In genomic region chr4:126233483-126233882, GRCh38 we compare ENCODE assay signal across 32 cellular contexts.
DNase-seq lines count a peak whose midpoint lies in the region; ATAC-seq, FAIRE-seq and TF ChIP-seq lines count a peak whose summit lies in the region.
"Had no signal": no experiment of that assay in that cellular context is flagged by ENCODE, and none has a peak within 500 bp of the region (broad histone marks: within the 10 kb centered on the region; RNA-seq: fewer than 3 reads in every experiment).

No MANE protein-coding gene starts in this region.

- H3K9me3 Mint-ChIP-seq in H9, result peaks cover 4% of the 10 kb centered on the region in 2 experiments; a peak in 3 of 5 replicates

- H3K27me3 ChIP-seq in SK-N-SH (ENCODE audit: insufficient read depth), result no peaks in the 10 kb centered on the region
- H3K27me3 ChIP-seq in small intestine (ENCODE audit: control insufficient read depth in 2 of 2, insufficient read depth in 2 of 2, low read length in 2 of 2), result no peaks in the 10 kb centered on the region
- no peaks in the 10 kb centered on the region for H3K27me3 ChIP-seq in H9 (ENCODE audit: insufficient read depth, low read length)
- H3K27me3 ChIP-seq: BE2C; BLaER1; BLaER1 treated with 17β-estradiol and CSF1 and Interleukin-3, amounts not matched to agents 10 nM and 100 nM had no signal

- H3K36me3 ChIP-seq in SK-N-SH (replicated peaks in 1 of 2; ENCODE audit: control insufficient read depth in 1 of 2, insufficient read depth in 2 of 2, low read length in 1 of 2) (no peaks in the 10 kb centered on the region), small intestine (ENCODE audit: control insufficient read depth in 2 of 2, insufficient read depth in 2 of 2, low read length in 2 of 2) (no peaks in the 10 kb centered on the region)
- H3K36me3 ChIP-seq: BE2C; BLaER1; BLaER1 treated with 17β-estradiol and CSF1 and Interleukin-3, amounts not matched to agents 10 nM and 100 nM had no signal

- no peak overlapping the region for H2BK120ac ChIP-seq in H9 (ENCODE audit: low read depth, low read length, poor library complexity, severe bottlenecking)

- no peak overlapping the region for H3K56ac ChIP-seq in H9 (ENCODE audit: insufficient read length, low read depth, low read length)

- peak; percentile 5 for FAIRE-seq in small intestine (lab: Jason Lieb, UNC)
- FAIRE-seq: A549, D721Med had no signal

- H2BK20ac ChIP-seq in H9 (ENCODE audit: low read depth, low read length, poor library complexity, severe bottlenecking), result no peak overlapping the region

- H3K4me2 ChIP-seq in SK-N-SH (no peak overlapping the region), H9 (ENCODE audit: insufficient read depth, insufficient read length, low read length) (no peak overlapping the region)
- H3K4me2 ChIP-seq: A549; BLaER1; BLaER1 treated with 17β-estradiol and CSF1 and Interleukin-3, amounts not matched to agents 10 nM and 100 nM had no signal

- no peak for ATAC-seq in SK-N-SH treated with all-trans-retinoic acid at 6 μM for 48 hours
- ATAC-seq: A549; CD8-positive, alpha-beta T cell had no signal

- TF ChIP-seq RAD21 in SK-N-SH (IDR thresholded peaks at IDR 0.05; ENCODE audit: low read length), result no peak

- no peak overlapping the region for H2AFZ ChIP-seq in SK-N-SH (ENCODE audit: low read depth)
- H2AFZ ChIP-seq in H9 (ENCODE audit: low read length), result no peak overlapping the region

- no peaks in the 10 kb centered on the region for H3K23me2 ChIP-seq in H9 (ENCODE audit: insufficient read length, low read depth, low read length, poor library complexity, severe bottlenecking)

- no peaks in the 10 kb centered on the region for H3K9me2 ChIP-seq in SK-N-SH

- H4K5ac ChIP-seq in H9 (ENCODE audit: insufficient read length, low read depth, low read length), result no peak overlapping the region

- TF ChIP-seq CTCF in SK-N-SH (IDR thresholded peaks at IDR 0.05) (no peak), H9 (conservative IDR thresholded peaks at IDR 0.05) (no peak)

- no peak overlapping the region for H2BK15ac ChIP-seq in H9 (ENCODE audit: low read depth, low read length)

- no peak overlapping the region for H3K23ac ChIP-seq in H9 (ENCODE audit: insufficient read length, low read depth, low read length)

- H3K79me2 ChIP-seq in SK-N-SH (ENCODE audit: insufficient read depth), result no peaks in the 10 kb centered on the region
- H3K79me2 ChIP-seq in H9 (ENCODE audit: insufficient read depth, low read length), result no peaks in the 10 kb centered on the region

- peaks cover 0 to 5% (median 2%) of the 10 kb centered on the region in 3 experiments; a peak in 3 of 7 replicates for H3K36me3 Mint-ChIP-seq in H9 (ENCODE audit: insufficient read depth in 1 of 3, low read depth in 3 of 3)
- H3K36me3 Mint-ChIP-seq: CD14-positive monocyte; CD4-positive, alpha-beta memory T cell; CD4-positive, CD25-positive, alpha-beta regulatory T cell; CD8-positive, alpha-beta memory T cell; CD8-positive, alpha-beta T cell had no signal

- no peak for TF ChIP-seq EP300 in SK-N-SH (IDR thresholded peaks at IDR 0.05; ENCODE audit: borderline replicate concordance in 1 of 2, low read depth in 1 of 2, low read length in 1 of 2)

- H3K4me1 ChIP-seq in SK-N-SH (ENCODE audit: control insufficient read depth in 1 of 2, insufficient read depth in 2 of 2, low read depth in 1 of 2, low read length in 1 of 2), result no peaks in the 10 kb centered on the region
- no peaks in the 10 kb centered on the region for H3K4me1 ChIP-seq in small intestine (ENCODE audit: control insufficient read depth in 2 of 2, insufficient read depth in 1 of 2, low read depth in 1 of 2, low read length in 1 of 2)
- no peaks in the 10 kb centered on the region for H3K4me1 ChIP-seq in H9 (ENCODE audit: insufficient read depth, low read length)
- H3K4me1 ChIP-seq: A549; BLaER1; BLaER1 treated with 17β-estradiol and CSF1 and Interleukin-3, amounts not matched to agents 10 nM and 100 nM; Caco-2 had no signal

- no peak overlapping the region for H3K27ac Mint-ChIP-seq in H9
- H3K27ac Mint-ChIP-seq: B cell; CD14-positive monocyte; CD4-positive, alpha-beta memory T cell; CD4-positive, alpha-beta T cell; CD8-positive, alpha-beta memory T cell; CD8-positive, alpha-beta T cell had no signal

- no peaks in the 10 kb centered on the region for H3K27me3 Mint-ChIP-seq in H9 (ENCODE audit: low read depth)
- H3K27me3 Mint-ChIP-seq: B cell; CD4-positive, alpha-beta memory T cell; CD4-positive, alpha-beta T cell; CD4-positive, CD25-positive, alpha-beta regulatory T cell; CD8-positive, alpha-beta memory T cell had no signal

- H3T11ph ChIP-seq in H9 (ENCODE audit: low read length), result no peak overlapping the region

- peaks cover 3 to 5% of the 10 kb centered on the region in 2 experiments for H3K4me1 Mint-ChIP-seq in H9
- H3K4me1 Mint-ChIP-seq: B cell; CD14-positive monocyte; CD4-positive, alpha-beta memory T cell; CD4-positive, CD25-positive, alpha-beta regulatory T cell; CD8-positive, alpha-beta memory T cell had no signal

- H2BK12ac ChIP-seq in H9 (ENCODE audit: insufficient read length, low read depth, low read length), result no peak overlapping the region

- no peak overlapping the region for H3K4me3 Mint-ChIP-seq in H9
- H3K4me3 Mint-ChIP-seq: B cell; CD14-positive monocyte; CD4-positive, alpha-beta memory T cell; CD4-positive, alpha-beta T cell; CD4-positive, CD25-positive, alpha-beta regulatory T cell; CD8-positive, alpha-beta memory T cell; CD8-positive, alpha-beta T cell had no signal

- no peak overlapping the region for H3K14ac ChIP-seq in H9 (ENCODE audit: insufficient read depth, low read length)

- no peaks in the 10 kb centered on the region for H3K79me1 ChIP-seq in H9 (ENCODE audit: insufficient read depth, low read depth, low read length, poor library complexity, severe bottlenecking)

- H3K18ac ChIP-seq in H9 (ENCODE audit: insufficient read length, low read depth, low read length), result no peak overlapping the region

- no peak overlapping the region for H2BK5ac ChIP-seq in H9 (ENCODE audit: insufficient read length, low read length)

- H3F3A ChIP-seq in SK-N-SH (replicated peaks; ENCODE audit: insufficient read depth), result no peaks in the 10 kb centered on the region

- H3K9me3 ChIP-seq in SK-N-SH, result no peaks in the 10 kb centered on the region
- no peaks in the 10 kb centered on the region for H3K9me3 ChIP-seq in small intestine (ENCODE audit: control insufficient read depth, low read depth)
- H3K9me3 ChIP-seq in H9 (ENCODE audit: control insufficient read depth, low read depth, low read length), result no peaks in the 10 kb centered on the region
- H3K9me3 ChIP-seq: A549, BE2C, BLaER1, Caco-2 had no signal

- H4K8ac ChIP-seq in H9 (replicated peaks; ENCODE audit: insufficient read length, low read depth, low read length), result no peak overlapping the region

- H4K20me1 ChIP-seq in SK-N-SH (ENCODE audit: insufficient read depth) (no peaks in the 10 kb centered on the region), H9 (ENCODE audit: control insufficient read depth, insufficient read depth, insufficient read length) (no peaks in the 10 kb centered on the region)
- H4K20me1 ChIP-seq: BLaER1; BLaER1 treated with 17β-estradiol and CSF1 and Interleukin-3, amounts not matched to agents 10 nM and 100 nM had no signal

- CTCF ChIA-PET in SK-N-SH (lab: Yijun Ruan, JAX), result no interaction called here

- POLR2A ChIA-PET in SK-N-SH (lab: Yijun Ruan, JAX), result no interaction called here

- H3K27ac ChIP-seq in SK-N-SH (ENCODE audit: low read depth in 2 of 2, low read length in 1 of 2), result no peak overlapping the region
- no peak overlapping the region for H3K27ac ChIP-seq in small intestine (ENCODE audit: low read depth in 1 of 2, low read length in 1 of 2)
- no peak overlapping the region for H3K27ac ChIP-seq in H9 (ENCODE audit: insufficient read length, low read depth, low read length)
- H3K27ac ChIP-seq: 22Rv1; A549; BLaER1; BLaER1 treated with 17β-estradiol and CSF1 and Interleukin-3, amounts not matched to agents 10 nM and 100 nM; C4-2B had no signal

- no peak overlapping the region for H4K91ac ChIP-seq in H9 (ENCODE audit: insufficient read length, low read depth, low read length)

- DNase-seq in SK-N-SH, result no peak
- no peak for DNase-seq in small intestine
- no peak for DNase-seq in H9
- DNase-seq: 8988T; ACHN; AML-193; BE2C; C1 segment of cervical spinal cord; Caco-2; Calu3; CD4-positive, alpha-beta memory T cell; CD4-positive, alpha-beta T cell; CD4-positive, CD25-positive, alpha-beta regulatory T cell; CD8-positive, alpha-beta memory T cell; CD8-positive, alpha-beta T cell; COR-L47; DMS 273 treated with DMSO at 0.1 percent for 48 hours; DMS153; DMS53; DMS79; DMS79 treated with DMSO at 0.1 percent for 48 hours; DND-41; EL had no signal

- H3K4ac ChIP-seq in H9 (ENCODE audit: low read depth, low read length), result no peak overlapping the region

- 65% methylated on average over 2 of the region's 2 CpGs for whole genome bisulfite sequencing in SK-N-SH (ENCODE audit: low lambda C conversion rate)
- 89 to 91% (median 90%) methylated on average over 2 of the region's 2 CpGs for WGBS in small intestine, 3 donors
- no CpG with 5 or more reads among the region's 2 CpGs for WGBS in H9 (ENCODE audit: extremely low coverage, insufficient read length, low lambda C conversion rate)

- H3K9ac ChIP-seq in SK-N-SH, result no peak overlapping the region
- H3K9ac ChIP-seq in H9 (ENCODE audit: extremely low read depth, insufficient read length, low read length), result no peak overlapping the region
- H3K9ac ChIP-seq: BLaER1; BLaER1 treated with 17β-estradiol and CSF1 and Interleukin-3, amounts not matched to agents 10 nM and 100 nM had no signal

- H2AK5ac ChIP-seq in H9 (ENCODE audit: insufficient read length, low read length), result no peak overlapping the region

- H3K4me3 ChIP-seq in SK-N-SH (ENCODE audit: low read depth in 2 of 2, low read length in 1 of 2) (no peak overlapping the region), small intestine (ENCODE audit: low read depth in 1 of 2, low read length in 2 of 2) (no peak overlapping the region)
- H3K4me3 ChIP-seq: A549; BLaER1; BLaER1 treated with 17β-estradiol and CSF1 and Interleukin-3, amounts not matched to agents 10 nM and 100 nM had no signal

TF ChIP-seq in SK-N-SH treated with all-trans-retinoic acid at 6 μM for 48 hours, 23 proteins besides CTCF, POLR2A, EP300 and RAD21 (continues in another document):
- no peak for TF ChIP-seq ZC3H10 (CRISPR knock-in tag; IDR thresholded peaks at IDR 0.05)
- TF ChIP-seq ZFP30 (CRISPR knock-in tag; IDR thresholded peaks at IDR 0.05), result peak; percentile 99

TF ChIP-seq in SK-N-SH, 30 proteins besides CTCF, POLR2A, EP300 and RAD21 (continues in another document):
- TF ChIP-seq TAF1 (IDR thresholded peaks at IDR 0.05; ENCODE audit: borderline replicate concordance, low read depth, low read length), result no peak
- TF ChIP-seq SMC3 (IDR thresholded peaks at IDR 0.05; ENCODE audit: low read depth, low read length), result no peak
- TF ChIP-seq GATA2 (CRISPR knock-in tag; IDR thresholded peaks at IDR 0.05), result no peak
